In genomic region chr5:76701298-76701697, GRCh38 we compare ENCODE assay signal across 14 cellular contexts. TPM values are rescaled to one million over a fixed set of nuclear protein-coding genes. Genes with fewer than 3 reads are reported as not detected.
DNase-seq lines count a peak whose midpoint lies in the region; ATAC-seq, FAIRE-seq and TF ChIP-seq lines count a peak whose summit lies in the region.
"Had no signal": no experiment of that assay in that cellular context is flagged by ENCODE, and none has a peak within 500 bp of the region (broad histone marks: within the 10 kb centered on the region; RNA-seq: fewer than 3 reads in every experiment).

No MANE protein-coding gene starts in this region.

- H3K4me2 ChIP-seq in MM.1S (ENCODE audit: low read depth, low read length) = no peak overlapping the region

- H3K36me3 ChIP-seq in RWPE2 (ENCODE audit: low read depth) (no peaks in the 10 kb centered on the region), MM.1S (replicated peaks; ENCODE audit: insufficient read depth, low read length) (no peaks in the 10 kb centered on the region)
- H3K36me3 ChIP-seq: uterus had no signal

- no peaks in the 10 kb centered on the region for H3K27me3 Mint-ChIP-seq in CD14-positive monocyte (ENCODE audit: low read depth in 3 of 3)

- H3K4me3 Mint-ChIP-seq in CD14-positive monocyte = no peak overlapping the region
- H3K4me3 Mint-ChIP-seq: activated T-cell treated with anti-CD3 and anti-CD28 coated beads, Interleukin-2, amount 50 U/mL, for 4 hours had no signal

- H3K27ac ChIP-seq in RWPE2 (ENCODE audit: poor library complexity, severe bottlenecking) = peak overlapping the region; percentile 34
- no peak overlapping the region for H3K27ac ChIP-seq in MM.1S (ENCODE audit: low read length)
- H3K27ac ChIP-seq: uterus, WERI-Rb-1 had no signal

- peak; percentile 74 for FAIRE-seq in H54 (lab: Jason Lieb, UNC)
- FAIRE-seq: GM12892 had no signal

- TF ChIP-seq POLR2A in H54 (IDR thresholded peaks at IDR 0.05; ENCODE audit: low read depth, low read length) = no peak

- no peaks in the 10 kb centered on the region for H4K20me1 ChIP-seq in MM.1S (ENCODE audit: insufficient read depth, low read length)

- H3K4me3 ChIP-seq in RWPE2 (ENCODE audit: severe bottlenecking) (no peak overlapping the region), MM.1S (ENCODE audit: low read length) (no peak overlapping the region)
- H3K4me3 ChIP-seq: uterus had no signal

- H3K27me3 ChIP-seq in RWPE2 (ENCODE audit: insufficient read depth, poor library complexity, severe bottlenecking) (no peaks in the 10 kb centered on the region), MM.1S (replicated peaks; ENCODE audit: insufficient read depth, low read length) (no peaks in the 10 kb centered on the region)
- H3K27me3 ChIP-seq: uterus had no signal

- peaks cover 9% of the 10 kb centered on the region for H3K4me1 Mint-ChIP-seq in CD14-positive monocyte

- H3F3A ChIP-seq in MM.1S (ENCODE audit: insufficient read depth, low read length) = no peaks in the 10 kb centered on the region

- intact Hi-C loops in sciatic nerve (cut with DNase I) = no loop called here
- intact Hi-C loops in CD14-positive monocyte (cut with micrococcal nuclease) = no loop called here

- no peaks in the 10 kb centered on the region for H3K79me2 ChIP-seq in MM.1S (ENCODE audit: low read length)

- no peaks in the 10 kb centered on the region for H3K9me3 ChIP-seq in RWPE2 (ENCODE audit: severe bottlenecking)
- no peaks in the 10 kb centered on the region for H3K9me3 ChIP-seq in MM.1S (replicated peaks; ENCODE audit: insufficient read depth, low read length)
- H3K9me3 ChIP-seq: Caco-2, uterus had no signal

- H3K9me2 ChIP-seq in MM.1S (replicated peaks; ENCODE audit: insufficient read depth, low read length) = no peaks in the 10 kb centered on the region

- H2AFZ ChIP-seq in MM.1S (ENCODE audit: low read length) = no peak overlapping the region

- peaks cover 51 to 64% of the 10 kb centered on the region in 2 donors for H3K36me3 Mint-ChIP-seq in CD14-positive monocyte

- peaks cover 34% of the 10 kb centered on the region for H3K4me1 ChIP-seq in RWPE2 (ENCODE audit: insufficient read depth, poor library complexity, severe bottlenecking)
- H3K4me1 ChIP-seq in MM.1S (ENCODE audit: low read length) = no peaks in the 10 kb centered on the region
- H3K4me1 ChIP-seq: Caco-2, uterus had no signal

- H3K9ac ChIP-seq in MM.1S (ENCODE audit: low read length) = no peak overlapping the region

- ATAC-seq in RWPE2 (ENCODE audit: low read depth) (peak; percentile 95), sciatic nerve (peak; percentile 95)
- ATAC-seq: activated T-cell treated with anti-CD3 and anti-CD28 coated beads, Interleukin-2, amount 50 U/mL, for 4 hours had no signal

- no peak for TF ChIP-seq CTCF in RWPE2 (IDR thresholded peaks at IDR 0.05; ENCODE audit: poor library complexity, severe bottlenecking)
- TF ChIP-seq CTCF in MM.1S (IDR thresholded peaks at IDR 0.05; ENCODE audit: low read length) = no peak
- no peak for TF ChIP-seq CTCF in CD14-positive monocyte (IDR thresholded peaks at IDR 0.05)

- DNase-seq in H54 (ENCODE audit: insufficient read length, low spot score) (no peak), RWPE2 (ENCODE audit: low spot score) (peak; percentile 75), fibroblast of gingiva (ENCODE audit: low read depth) (peak; percentile 93), sciatic nerve (ENCODE audit: low spot score) (no peak), anterior cingulate cortex (lab: John Stamatoyannopoulos, UW) (no peak), MM.1S (no peak), CD14-positive monocyte (ENCODE audit: low spot score) (no peak)
- no peak for DNase-seq in activated CD8-positive, alpha-beta memory T cell treated with anti-CD3 and anti-CD28 coated beads, Interleukin-2, amount 50 U/mL, for 48 hours
- DNase-seq: activated T-cell treated with anti-CD3 and anti-CD28 coated beads, Interleukin-2, amount 50 U/mL, for 4 hours; Caco-2; right cardiac atrium; uterus; WERI-Rb-1 had no signal

- no peaks in the 10 kb centered on the region for H3K9me3 Mint-ChIP-seq in CD14-positive monocyte
- H3K9me3 Mint-ChIP-seq: activated T-cell treated with anti-CD3 and anti-CD28 coated beads, Interleukin-2, amount 50 U/mL, for 4 hours had no signal

- no peak overlapping the region for H3K27ac Mint-ChIP-seq in CD14-positive monocyte

RNA-seq across cellular contexts. Expression of gene F2R, which starts 14.6 kb away (rescaled TPM):
- 4.7 TPM for total RNA-seq in sciatic nerve
- under 1 TPM; 0.22 to 0.33 TPM for polyA plus RNA-seq in CD14-positive monocyte

Comparison
In these comparisons a context has a peak if more than half of its experiments do, and no peak if none do; other contexts are left out.
1. DNase-seq: peak in RWPE2 (single experiment) and fibroblast of gingiva (single experiment); none in H54 (single experiment), sciatic nerve (single experiment), anterior cingulate cortex (0 of 58), activated CD8-positive, alpha-beta memory T cell treated with anti-CD3 and anti-CD28 coated beads, Interleukin-2, amount 50 U/mL, for 48 hours (single experiment), MM.1S (single experiment) and CD14-positive monocyte (single experiment).